In genomic region chr2:182706751-182707150, GRCh38 we compare ENCODE assay signal across 23 cellular contexts. TPM values are rescaled to one million over a fixed set of nuclear protein-coding genes. Genes with fewer than 3 reads are reported as not detected.
DNase-seq lines count a peak whose midpoint lies in the region; ATAC-seq and TF ChIP-seq lines count a peak whose summit lies in the region.
"Had no signal": no experiment of that assay in that cellular context is flagged by ENCODE, and none has a peak within 500 bp of the region (broad histone marks: within the 10 kb centered on the region; RNA-seq: fewer than 3 reads in every experiment).

No MANE protein-coding gene starts in this region.

- no peak overlapping the region for H2BK15ac ChIP-seq in neuronal stem cell (ENCODE audit: low read length)

- H3K4me1 Mint-ChIP-seq in progenitor cell of endocrine pancreas (ENCODE audit: low read depth) = peaks cover 7% of the 10 kb centered on the region
- no peaks in the 10 kb centered on the region for H3K4me1 Mint-ChIP-seq in CD8-positive, alpha-beta T cell (ENCODE audit: low read depth)
- H3K4me1 Mint-ChIP-seq: CD8-positive, alpha-beta memory T cell had no signal

- TF ChIP-seq CTCF in progenitor cell of endocrine pancreas (IDR thresholded peaks at IDR 0.05; ENCODE audit: unreplicated experiment) = no peak
- TF ChIP-seq CTCF in CD8-positive, alpha-beta T cell (IDR thresholded peaks at IDR 0.05) = no peak

- H4K91ac ChIP-seq in neuronal stem cell (ENCODE audit: low read depth, low read length, poor library complexity) = no peak overlapping the region

- intact Hi-C loops in CD8-positive, alpha-beta T cell (cut with DNase I, micrococcal nuclease) = no loop called here
- intact Hi-C loops in left colon (cut with DNase I, micrococcal nuclease) = no loop called here

- no peaks in the 10 kb centered on the region for H3K79me1 ChIP-seq in neuronal stem cell (ENCODE audit: low read depth, low read length)

- WGBS in neuronal stem cell (ENCODE audit: extremely low coverage in 2 of 2, insufficient read length in 2 of 2, insufficient replicate concordance in 1 of 2), 2 donors = no CpG with 5 or more reads among the region's 2 CpGs

- no peak overlapping the region for H2BK5ac ChIP-seq in neuronal stem cell (ENCODE audit: low read length)

- H3K27me3 Mint-ChIP-seq in progenitor cell of endocrine pancreas = no peaks in the 10 kb centered on the region
- peaks cover 30% of the 10 kb centered on the region for H3K27me3 Mint-ChIP-seq in CD8-positive, alpha-beta T cell (ENCODE audit: low read depth)

- no peak overlapping the region for H2AK5ac ChIP-seq in neuronal stem cell (ENCODE audit: low read depth, low read length)

- no peak overlapping the region for H3K9ac ChIP-seq in neuronal stem cell (ENCODE audit: low read depth, low read length, poor library complexity)
- H3K9ac ChIP-seq: BLaER1 had no signal

- H3K23ac ChIP-seq in neuronal stem cell (ENCODE audit: low read depth, low read length, poor library complexity) = no peak overlapping the region

- no peak overlapping the region for H4K8ac ChIP-seq in neuronal stem cell (ENCODE audit: low read depth, low read length)

- peak overlapping the region; percentile 36 for H2AFZ ChIP-seq in neuronal stem cell (ENCODE audit: low read length)

- no peaks in the 10 kb centered on the region for H3K36me3 Mint-ChIP-seq in progenitor cell of endocrine pancreas (ENCODE audit: insufficient read depth)
- no peaks in the 10 kb centered on the region for H3K36me3 Mint-ChIP-seq in CD8-positive, alpha-beta T cell
- H3K36me3 Mint-ChIP-seq: CD8-positive, alpha-beta memory T cell had no signal

- H2BK120ac ChIP-seq in neuronal stem cell (ENCODE audit: low read depth, low read length) = no peak overlapping the region

- H3K9me3 Mint-ChIP-seq in progenitor cell of endocrine pancreas (ENCODE audit: low read depth) = peaks cover 2% of the 10 kb centered on the region
- H3K9me3 Mint-ChIP-seq in CD8-positive, alpha-beta T cell = no peaks in the 10 kb centered on the region
- H3K9me3 Mint-ChIP-seq: CD4-positive, alpha-beta T cell; CD8-positive, alpha-beta memory T cell had no signal

- DNase-seq in foreskin melanocyte (peak; percentile 5), medulla oblongata (ENCODE audit: extremely low spot score) (peak; percentile 70), neuronal stem cell (ENCODE audit: low spot score) (no peak), progenitor cell of endocrine pancreas (ENCODE audit: low spot score, unreplicated experiment) (no peak), left colon (no peak)
- DNase-seq in CD8-positive, alpha-beta T cell = no peak
- DNase-seq: 8988T; ACHN; BE2C; CD4-positive, alpha-beta T cell; CD8-positive, alpha-beta memory T cell; COR-L47; DMS 273 treated with DMSO at 0.1 percent for 48 hours; DMS153; DMS53; DMS79; DND-41; EL; GF-D8 had no signal

- no peaks in the 10 kb centered on the region for H3K9me3 ChIP-seq in neuronal stem cell (replicated peaks in 1 of 2; ENCODE audit: control insufficient read depth in 2 of 2, insufficient read depth in 1 of 2, low read depth in 1 of 2, low read length in 2 of 2)
- H3K9me3 ChIP-seq in CD8-positive, alpha-beta T cell (ENCODE audit: low read length) = no peaks in the 10 kb centered on the region
- H3K9me3 ChIP-seq: BE2C, BLaER1 had no signal

- peak overlapping the region; percentile 13 for H3K27ac Mint-ChIP-seq in progenitor cell of endocrine pancreas
- H3K27ac Mint-ChIP-seq in CD8-positive, alpha-beta T cell = no peak overlapping the region
- H3K27ac Mint-ChIP-seq: CD4-positive, alpha-beta T cell had no signal

- no peak overlapping the region for H3K18ac ChIP-seq in neuronal stem cell (ENCODE audit: low read length)

- no peaks in the 10 kb centered on the region for H3K4me1 ChIP-seq in neuronal stem cell (ENCODE audit: control insufficient read depth in 2 of 2, insufficient read depth in 1 of 2, low read depth in 1 of 2, low read length in 2 of 2)
- H3K4me1 ChIP-seq in CD8-positive, alpha-beta T cell (ENCODE audit: insufficient read depth, low read length) = no peaks in the 10 kb centered on the region
- H3K4me1 ChIP-seq: BE2C, BLaER1 had no signal

- no peak overlapping the region for H3K4me3 Mint-ChIP-seq in progenitor cell of endocrine pancreas (ENCODE audit: low read depth)
- no peak overlapping the region for H3K4me3 Mint-ChIP-seq in CD8-positive, alpha-beta T cell
- H3K4me3 Mint-ChIP-seq: CD4-positive, alpha-beta T cell; CD8-positive, alpha-beta memory T cell had no signal

- H3K4me2 ChIP-seq in neuronal stem cell (ENCODE audit: insufficient read depth, low read length, poor library complexity, severe bottlenecking) = no peak overlapping the region
- H3K4me2 ChIP-seq: BLaER1 had no signal

- no peak overlapping the region for H3K27ac ChIP-seq in neuronal stem cell (replicated peaks; ENCODE audit: low read length)
- no peak overlapping the region for H3K27ac ChIP-seq in CD8-positive, alpha-beta T cell (ENCODE audit: low read depth, low read length)
- H3K27ac ChIP-seq: BLaER1, C4-2B had no signal

- peaks cover 0 to 7% (median 0%) of the 10 kb centered on the region in 3 experiments for H3K27me3 ChIP-seq in neuronal stem cell (ENCODE audit: control insufficient read depth in 3 of 3, insufficient read depth in 3 of 3, low read depth in 1 of 3, low read length in 3 of 3)
- peaks cover 3% of the 10 kb centered on the region for H3K27me3 ChIP-seq in CD8-positive, alpha-beta T cell (ENCODE audit: insufficient read depth, low read length)
- H3K27me3 ChIP-seq: BE2C, BLaER1 had no signal

- H2BK12ac ChIP-seq in neuronal stem cell (ENCODE audit: low read length) = no peak overlapping the region

- no peak overlapping the region for H3K4me3 ChIP-seq in neuronal stem cell (ENCODE audit: low read length in 2 of 2)
- no peak overlapping the region for H3K4me3 ChIP-seq in CD8-positive, alpha-beta T cell (ENCODE audit: low read depth, low read length)
- H3K4me3 ChIP-seq: BLaER1 had no signal

- H3K14ac ChIP-seq in neuronal stem cell (ENCODE audit: low read length) = no peak overlapping the region

- no peak for ATAC-seq in CD8-positive, alpha-beta T cell
- no peak for ATAC-seq in left colon
- no peak for ATAC-seq in GM21526 (IDR thresholded peaks at IDR 0.05; ENCODE audit: low FRiP score, unreplicated experiment)
- no peak for ATAC-seq in GM21737 (IDR thresholded peaks at IDR 0.05; ENCODE audit: unreplicated experiment)

- no peaks in the 10 kb centered on the region for H3K36me3 ChIP-seq in neuronal stem cell (replicated peaks in 1 of 2; ENCODE audit: control insufficient read depth in 2 of 2, insufficient read depth in 2 of 2, low read length in 2 of 2)
- no peaks in the 10 kb centered on the region for H3K36me3 ChIP-seq in CD8-positive, alpha-beta T cell (ENCODE audit: insufficient read depth, low read length)
- H3K36me3 ChIP-seq: BE2C, BLaER1 had no signal

- no peak overlapping the region for H3K4ac ChIP-seq in neuronal stem cell (ENCODE audit: low read length)

- POLR2A ChIA-PET in CD8-positive, alpha-beta T cell (lab: Charles Lee) = no interaction called here

- CTCF ChIA-PET in CD8-positive, alpha-beta T cell (lab: Charles Lee) = no interaction called here

RNA-seq across cellular contexts. Expression of gene DNAJC10, which starts 9.3 kb away (rescaled TPM):
- 39.3 TPM for polyA plus RNA-seq in neuronal stem cell (2013, experiment 1 of 2)
- polyA plus RNA-seq in neuronal stem cell (2013, experiment 2 of 2) = 39.8 TPM
- total RNA-seq in progenitor cell of endocrine pancreas = 261 and 262 TPM in 2 replicates
- total RNA-seq in CD8-positive, alpha-beta T cell = 10 to 100 TPM; 27.5 to 27.9 TPM
- total RNA-seq in left colon = 10 to 100 TPM; 74.7 to 78.9 TPM

Comparison
In these comparisons a context has a peak if more than half of its experiments do, and no peak if none do; other contexts are left out.
1. DNase-seq: peak in foreskin melanocyte (single experiment) and medulla oblongata (single experiment); none in neuronal stem cell (single experiment), progenitor cell of endocrine pancreas (single experiment), CD8-positive, alpha-beta T cell (0 of 7) and left colon (0 of 2).